Comparison of ENCODE assay signal across 1 cellular context in the genomic region with DNA sequence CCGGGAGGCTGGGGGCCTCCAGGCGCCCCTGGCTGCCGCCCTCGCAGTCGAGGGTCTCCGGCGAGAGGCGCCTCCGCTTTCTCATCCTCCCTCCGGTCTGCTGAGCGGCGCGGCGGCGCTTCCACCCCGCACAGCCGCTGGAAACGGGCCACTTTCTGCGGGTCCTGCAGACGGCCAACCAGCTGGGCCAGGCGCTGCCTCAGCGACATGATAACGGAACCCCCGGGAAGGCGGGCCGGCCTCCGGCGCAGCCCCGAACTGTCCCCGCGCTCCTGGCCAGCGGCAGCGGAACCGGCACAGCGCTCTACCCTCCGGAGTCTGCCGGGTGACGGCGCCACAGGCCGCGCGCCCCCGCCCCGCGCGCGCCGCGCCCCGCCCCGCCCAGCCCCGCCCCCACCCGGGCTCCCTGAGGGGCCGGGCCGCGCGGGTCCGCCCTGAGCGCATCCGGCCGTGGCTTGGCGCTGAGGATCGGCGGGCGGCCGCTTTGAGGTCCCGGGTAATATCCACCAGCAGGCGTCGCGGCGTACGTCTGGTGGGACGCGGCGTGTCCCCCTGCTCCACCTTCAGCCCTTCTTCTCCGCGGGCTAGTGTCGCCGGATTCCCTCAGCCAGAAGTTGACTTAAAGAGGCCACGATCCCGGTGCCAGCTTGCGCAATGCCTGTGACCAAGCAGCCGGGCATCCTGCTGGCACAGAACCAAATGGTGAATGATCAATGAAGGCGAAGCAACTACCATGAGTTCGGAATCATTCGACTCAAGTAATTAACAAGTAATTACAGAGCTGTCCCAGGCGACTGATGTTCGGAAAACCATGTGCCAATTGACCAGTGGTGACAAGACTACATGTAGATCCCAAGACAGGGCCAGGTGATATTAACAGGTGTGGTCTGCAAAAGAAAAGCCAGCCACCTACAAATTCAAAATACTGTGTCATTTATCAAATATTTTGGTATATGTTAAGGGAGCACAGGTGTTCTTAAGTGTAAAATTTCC.
TF ChIP-seq lines count a peak whose summit lies in the region.

Gene SGPP1, minus strand, starts transcription at position 330 of the 993 bp plus-strand sequence. Its CDS starts 121 bp downstream, at position 209.

TF ChIP-seq in SK-N-SH, 30 proteins besides CTCF, POLR2A, EP300 and RAD21 (continued from another document):
- no peak for TF ChIP-seq FOSL2 (IDR thresholded peaks at IDR 0.05; ENCODE audit: borderline replicate concordance, low read depth)
- no peak for TF ChIP-seq RFX5 (IDR thresholded peaks at IDR 0.05; ENCODE audit: low read length)
- no peak for TF ChIP-seq JUND (IDR thresholded peaks at IDR 0.05)
- TF ChIP-seq ELF1 (IDR thresholded peaks at IDR 0.05) = no peak
- TF ChIP-seq SIN3A (IDR thresholded peaks at IDR 0.05; ENCODE audit: borderline replicate concordance, low read depth, low read length) = no peak
- peak; percentile 65 for TF ChIP-seq POLR2AphosphoS5 (IDR thresholded peaks at IDR 0.05; ENCODE audit: low read depth, low read length)
- peak; percentile 71 for TF ChIP-seq NFIC (IDR thresholded peaks at IDR 0.05; ENCODE audit: borderline replicate concordance)
- TF ChIP-seq TAF1 (IDR thresholded peaks at IDR 0.05; ENCODE audit: borderline replicate concordance, low read depth, low read length) = peak; percentile 58; the same call in 1 of the 2 replicates
- TF ChIP-seq MXI1 (IDR thresholded peaks at IDR 0.05; ENCODE audit: low read depth, low read length) = peak; percentile 52; the same call in 1 of the 2 replicates
